In the genomic region with DNA sequence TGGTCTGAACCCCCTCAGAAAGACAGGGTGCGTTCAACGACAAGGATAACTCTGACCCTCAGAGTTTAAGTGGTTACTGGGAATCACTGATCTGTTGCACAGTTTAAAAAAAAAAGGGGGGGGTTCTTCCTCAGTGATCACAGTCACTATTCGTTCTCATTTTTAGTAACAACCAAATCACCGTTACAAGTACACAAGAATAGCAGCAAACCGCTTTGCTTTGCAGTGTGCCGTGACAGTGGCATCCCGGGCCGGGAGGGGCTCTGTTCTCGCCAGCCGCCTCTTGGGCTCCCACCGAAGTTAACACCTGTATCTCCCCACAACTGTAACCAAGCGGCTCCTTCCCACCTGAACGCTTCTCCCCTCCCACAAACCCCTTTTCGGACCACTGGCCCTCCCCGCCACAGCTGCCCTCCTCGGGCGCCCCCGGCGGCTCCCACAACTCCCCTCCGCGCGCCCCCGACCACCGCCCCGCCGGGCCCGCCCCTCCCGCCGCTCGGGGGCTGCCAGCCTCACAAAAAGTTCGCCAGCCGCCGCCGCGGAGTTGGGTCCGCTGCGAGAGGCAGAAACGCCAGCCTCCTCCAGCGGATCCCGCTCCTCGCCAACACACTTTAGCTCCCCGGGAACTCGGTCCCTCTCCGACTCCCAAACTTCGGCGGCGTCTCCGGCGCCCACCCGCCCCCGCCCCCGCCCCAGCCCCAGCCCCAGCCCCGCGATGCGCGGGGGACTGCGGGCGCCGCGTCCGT, we compare ENCODE assay signal across 8 cellular contexts. TPM values are rescaled to one million over a fixed set of nuclear protein-coding genes. Genes with fewer than 3 reads are reported as not detected.
DNase-seq lines count a peak whose midpoint lies in the region; ATAC-seq and TF ChIP-seq lines count a peak whose summit lies in the region.

No MANE protein-coding gene starts in this region.

- POLR2A ChIA-PET in A673 (lab: Charles Lee; ENCODE audit: low non-redundant PET) = no interaction called here

- TF ChIP-seq CTCF in A673 (conservative IDR thresholded peaks at IDR 0.05; ENCODE audit: low read depth, low read length) = no peak

- H3K4me3 ChIP-seq in A673 (ENCODE audit: low read depth, low read length, poor library complexity, severe bottlenecking) = peak overlapping the region; percentile 82
- peak overlapping the region; percentile 83 for H3K4me3 ChIP-seq in adipocyte (ENCODE audit: low read length)
- peak overlapping the region; percentile 35 for H3K4me3 ChIP-seq in iPS-11a (ENCODE audit: low read depth, low read length)
- H3K4me3 ChIP-seq in skeletal muscle tissue (ENCODE audit: low read length in 3 of 3) = peak overlapping the region; percentile 69 to 84 (median 80)

- H3K27me3 ChIP-seq in A673 (replicated peaks; ENCODE audit: insufficient read depth, low read depth, low read length, poor library complexity) = no peaks in the 10 kb centered on the region
- H3K27me3 ChIP-seq in adipocyte (replicated peaks; ENCODE audit: control insufficient read depth, insufficient read depth, low read length) = no peaks in the 10 kb centered on the region
- H3K27me3 ChIP-seq in skeletal muscle tissue (ENCODE audit: control insufficient read depth in 3 of 3, insufficient read depth in 3 of 3, low read length in 3 of 3) = no peaks in the 10 kb centered on the region

- intact Hi-C loops in A673 (cut with micrococcal nuclease; ENCODE audit: unreplicated experiment) = loop anchor here (1.0 to 10.0 kb wide), 5 partner anchors 221 to 475 kb away; no protein-coding TSS in a partner anchor

- H3K36me3 ChIP-seq in A673 (ENCODE audit: insufficient read depth, low read length, poor library complexity, severe bottlenecking) = no peaks in the 10 kb centered on the region
- no peaks in the 10 kb centered on the region for H3K36me3 ChIP-seq in adipocyte (ENCODE audit: control insufficient read depth, insufficient read depth, low read length, severe bottlenecking)
- no peaks in the 10 kb centered on the region for H3K36me3 ChIP-seq in skeletal muscle tissue (ENCODE audit: control insufficient read depth in 3 of 3, insufficient read depth in 3 of 3, low read length in 3 of 3)

- ATAC-seq in GM18858 (IDR thresholded peaks at IDR 0.05; ENCODE audit: unreplicated experiment) = peak; percentile 45
- peak; percentile 34 for ATAC-seq in HG03060 (IDR thresholded peaks at IDR 0.05; ENCODE audit: low read depth, unreplicated experiment)

- DNase-seq in A673 (ENCODE audit: low spot score) = peak; percentile 54
- peak; percentile 16 for DNase-seq in SK-N-DZ (ENCODE audit: low spot score)
- DNase-seq in adipocyte (ENCODE audit: low read depth) = peak; percentile 66
- DNase-seq in MV-4-11 (lab: John Stamatoyannopoulos, UW) = no peak

- no TSS peak for BruUV-seq in A673 (replicated peaks; lab: Mats Ljungman, UMichigan)

- H3K9me3 ChIP-seq in A673 (ENCODE audit: low read depth, low read length, poor library complexity, severe bottlenecking) (no peaks in the 10 kb centered on the region), adipocyte (ENCODE audit: control insufficient read depth, low read length) (no peaks in the 10 kb centered on the region), skeletal muscle tissue (ENCODE audit: control insufficient read depth in 3 of 3, low read length in 3 of 3) (no peaks in the 10 kb centered on the region)

- H3K4me1 ChIP-seq in A673 (ENCODE audit: insufficient read depth, low read length, poor library complexity, severe bottlenecking) (peaks cover 69% of the 10 kb centered on the region), adipocyte (ENCODE audit: control insufficient read depth, insufficient read depth, low read length) (peaks cover 37% of the 10 kb centered on the region), skeletal muscle tissue (ENCODE audit: control insufficient read depth in 3 of 3, insufficient read depth in 3 of 3, low read length in 3 of 3) (peaks cover 6 to 14% (median 12%) of the 10 kb centered on the region in 3 donors)

- H3K27ac ChIP-seq in A673 (ENCODE audit: low read depth, low read length, poor library complexity, severe bottlenecking) (peak overlapping the region; percentile 70), skeletal muscle tissue (ENCODE audit: low read depth, low read length) (peak overlapping the region; percentile 62)

- H3K9ac ChIP-seq in adipocyte (ENCODE audit: low read length) = peak overlapping the region; percentile 87
- H3K9ac ChIP-seq in skeletal muscle tissue (ENCODE audit: low read depth in 1 of 3, low read length in 3 of 3) = peak overlapping the region; percentile 64 to 77 (median 76)

- CTCF ChIA-PET in A673 (lab: Charles Lee) = interaction anchor here (0.7 kb wide), 1 partner anchor 40 kb away, joined by 5 read pairs; no protein-coding TSS in a partner anchor

RNA-seq across cellular contexts. Expression of a gene that starts 1.2 kb away (rescaled TPM):
- total RNA-seq in A673 (2021) (42.8 and 53.7 TPM in 2 replicates), skeletal muscle tissue (44.4 TPM)
- polyA plus RNA-seq in SK-N-DZ (2014; cell fraction: cytosol; rRNA removed) = 34.9 and 39.0 TPM in 2 replicates
- polyA plus RNA-seq in SK-N-DZ (2014; cell fraction: nucleus; rRNA removed) = 37.0 and 42.1 TPM in 2 replicates
